ENCODE assay signal across 15 cellular contexts in genomic region chr21:42636535-42636914, GRCh38. TPM values are rescaled to one million over a fixed set of nuclear protein-coding genes. Genes with fewer than 3 reads are reported as not detected.
A peak's percentile ranks its signal among the peaks of the same experiment; 100 is the strongest.
DNase-seq lines count a peak whose midpoint lies in the region; FAIRE-seq and TF ChIP-seq lines count a peak whose summit lies in the region.
"Had no signal": no experiment of that assay in that cellular context is flagged by ENCODE, and none has a peak within 500 bp of the region (broad histone marks: within the 10 kb centered on the region; RNA-seq: fewer than 3 reads in every experiment).

No MANE protein-coding gene starts in this region.

- H3K36me3 ChIP-seq in BJ (ENCODE audit: control insufficient read depth, insufficient read depth, low read length): no peaks in the 10 kb centered on the region

- FAIRE-seq in GM19239 (lab: Jason Lieb, UNC): no peak

- POLR2A ChIA-PET in BJ (lab: Charles Lee): no interaction called here

- H3K27me3 ChIP-seq in BJ (ENCODE audit: control insufficient read depth, insufficient read depth, low read length): peaks cover 3% of the 10 kb centered on the region

- TF ChIP-seq CTCF in BJ (IDR thresholded peaks at IDR 0.05; ENCODE audit: insufficient read depth, low read depth, low read length) (no peak), NB4 (IDR thresholded peaks at IDR 0.05; ENCODE audit: low read depth, low read length) (no peak)

- CTCF ChIA-PET in BJ (lab: Yijun Ruan, JAX): no interaction called here

- H3K4me3 ChIP-seq in BJ (ENCODE audit: low read depth, low read length): no peak overlapping the region
- H3K4me3 ChIP-seq in NB4 (ENCODE audit: low read depth, low read length): no peak overlapping the region

- TF ChIP-seq POLR2A in NB4 (IDR thresholded peaks at IDR 0.05; ENCODE audit: extremely low read depth, insufficient read length): no peak
- no peak for TF ChIP-seq POLR2A in erythroblast (IDR thresholded peaks at IDR 0.05; ENCODE audit: low read length)

- peak; percentile 18 for DNase-seq in BJ (ENCODE audit: low read depth)
- DNase-seq in NB4 (ENCODE audit: low read depth): peak; percentile 47
- DNase-seq in dedifferentiated amniotic fluid mesenchymal stem cell (ENCODE audit: extremely low spot score): peak; percentile 53
- peak; percentile 44 for DNase-seq in non-pigmented ciliary epithelial cell (ENCODE audit: low read depth)
- no peak for DNase-seq in erythroblast (lab: John Stamatoyannopoulos, UW)
- DNase-seq in GM19239 (ENCODE audit: insufficient read length, low spot score): no peak
- no peak for DNase-seq in occipital lobe (lab: John Stamatoyannopoulos, UW)
- DNase-seq in NCI-H510A (lab: John Stamatoyannopoulos, UW): no peak
- DNase-seq: CD4-positive, alpha-beta T cell; GF-D8; KBM-7; NCI-H2029 treated with DMSO at 0.1 percent for 48 hours; stimulated activated CD4-positive, alpha-beta T cell treated with anti-CD3 and anti-CD28 coated beads, Interleukin-4, amount 100 ng/mL, for 24 hours; stimulated activated naive CD4-positive, alpha-beta T cell; T-helper 1 cell had no signal

RNA-seq across cellular contexts. Expression of gene PDE9A, which starts 16.9 kb away (rescaled TPM):
- 0.07 and 0.09 TPM in 2 replicates for polyA plus RNA-seq in BJ (2011; rRNA removed)
- polyA minus RNA-seq in BJ (2011; rRNA and poly(A)+ RNA removed): 0.19 TPM in 1 of 2 replicates, not detected in the other
- total RNA-seq in occipital lobe: 16.7 TPM

Comparison
In these comparisons a context has a peak if more than half of its experiments do, and no peak if none do; other contexts are left out.
1. DNase-seq: peak in BJ (single experiment), NB4 (single experiment), dedifferentiated amniotic fluid mesenchymal stem cell (single experiment) and non-pigmented ciliary epithelial cell (single experiment); none in erythroblast (0 of 2), GM19239 (single experiment), occipital lobe (single experiment) and NCI-H510A (single experiment).